In the genomic region with DNA sequence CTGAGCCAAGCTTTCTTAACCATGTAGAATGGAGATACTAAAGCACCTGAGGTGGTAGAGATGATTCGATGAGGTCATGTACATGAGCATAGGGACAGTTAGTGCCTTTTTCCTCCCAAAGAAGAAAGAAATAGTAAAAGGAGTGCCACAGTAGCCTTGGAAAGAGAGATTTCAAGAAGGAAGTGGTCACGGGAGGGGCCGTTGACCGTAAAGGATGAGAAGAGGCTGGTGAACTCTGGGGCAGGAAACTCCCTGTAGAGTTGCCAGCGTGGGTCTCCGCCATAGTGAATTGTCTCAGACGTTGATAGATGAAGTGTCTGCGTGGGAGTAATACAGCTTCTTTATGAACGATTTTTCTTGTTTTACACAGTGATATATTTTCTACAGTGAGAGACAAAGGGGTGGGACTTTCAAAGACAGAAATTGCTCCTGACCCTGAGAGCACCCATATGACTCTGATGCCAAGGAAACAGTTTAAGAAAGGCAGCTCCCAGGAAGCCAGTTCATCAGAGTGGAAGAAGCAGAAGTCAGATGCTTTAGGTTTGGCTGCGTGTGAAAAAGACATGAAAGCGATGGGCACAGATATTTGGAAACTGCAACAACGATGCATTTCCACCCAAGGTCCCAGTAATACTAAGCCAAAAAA, we compare ENCODE assay signal across 8 cellular contexts. TPM values are rescaled to one million over a fixed set of nuclear protein-coding genes. Genes with fewer than 3 reads are reported as not detected.
A peak's percentile ranks its signal among the peaks of the same experiment; 100 is the strongest.
DNase-seq lines count a peak whose midpoint lies in the region; ATAC-seq and FAIRE-seq lines count a peak whose summit lies in the region.

No MANE protein-coding gene starts in this region.

- DNase-seq in activated T-cell treated with anti-CD3 and anti-CD28 coated beads for 24 hours (ENCODE audit: low read depth) (peak; percentile 52), right cardiac atrium (peak in 2 of 3 donors; percentile 25 to 66), small intestine (no peak), GM19240 (ENCODE audit: insufficient read length, low spot score) (no peak), GOT3 (lab: John Stamatoyannopoulos, UW) (no peak)
- peak in 2 of 3 donors; percentile 39 to 43 for DNase-seq in stimulated activated CD4-positive, alpha-beta T cell treated with anti-CD3 and anti-CD28 coated beads, TNF-alpha, amount 100 ng/mL, for 48 hours (ENCODE audit: low read depth in 3 of 3)

- intact Hi-C loops in right cardiac atrium (cut with DNase I) = no loop called here

- H3K4me3 ChIP-seq in right cardiac atrium (ENCODE audit: low read length) (no peak overlapping the region), small intestine (ENCODE audit: low read depth in 1 of 2, low read length in 2 of 2) (no peak overlapping the region)

- ATAC-seq in GM19035 (IDR thresholded peaks at IDR 0.05; ENCODE audit: unreplicated experiment) (peak; percentile 67), HG03571 (IDR thresholded peaks at IDR 0.05; ENCODE audit: unreplicated experiment) (peak; percentile 78), right cardiac atrium (peak; percentile 59 to 61)

- H3K27ac ChIP-seq in right cardiac atrium (ENCODE audit: low read length) = no peak overlapping the region
- H3K27ac ChIP-seq in small intestine (ENCODE audit: low read depth in 1 of 2, low read length in 1 of 2) = peak overlapping the region in 1 of 2 donors; percentile 34

- 43% methylated on average over 12 of the region's 12 CpGs for WGBS in right cardiac atrium
- 45 to 70% (median 54%) methylated on average over 12 of the region's 12 CpGs for WGBS in small intestine, 3 donors

- FAIRE-seq in small intestine (lab: Jason Lieb, UNC) = no peak

- no peaks in the 10 kb centered on the region for H3K27me3 ChIP-seq in right cardiac atrium (ENCODE audit: control insufficient read depth, insufficient read depth)
- no peaks in the 10 kb centered on the region for H3K27me3 ChIP-seq in small intestine (ENCODE audit: control insufficient read depth in 2 of 2, insufficient read depth in 2 of 2, low read length in 2 of 2)

- no peaks in the 10 kb centered on the region for H3K9me3 ChIP-seq in right cardiac atrium (ENCODE audit: control insufficient read depth, low read length)
- no peaks in the 10 kb centered on the region for H3K9me3 ChIP-seq in small intestine (ENCODE audit: control insufficient read depth, low read depth)

- peaks cover 3 to 10% of the 10 kb centered on the region in 2 donors for H3K36me3 ChIP-seq in small intestine (ENCODE audit: control insufficient read depth in 2 of 2, insufficient read depth in 2 of 2, low read length in 2 of 2)

- peaks cover 6% of the 10 kb centered on the region for H3K4me1 ChIP-seq in right cardiac atrium (ENCODE audit: control insufficient read depth, insufficient read depth, low read length)
- H3K4me1 ChIP-seq in small intestine (ENCODE audit: control insufficient read depth in 2 of 2, insufficient read depth in 1 of 2, low read depth in 1 of 2, low read length in 1 of 2) = peaks cover 0 to 4% of the 10 kb centered on the region in 2 donors

RNA-seq across cellular contexts. Expression of gene UGCG, which starts 41.3 kb away (rescaled TPM):
- 10 to 100 TPM in 2 of 4 donors, 1 to 10 TPM in 2; 7.1 to 13.1 (median 10.1) TPM for total RNA-seq in right cardiac atrium
- 7.4 TPM for polyA plus RNA-seq in right cardiac atrium
- 10 to 100 TPM; 11.6 to 23.5 (median 17.3) TPM for polyA plus RNA-seq in small intestine

Comparison
In these comparisons a context has a peak if more than half of its experiments do, and no peak if none do; other contexts are left out.
1. DNase-seq: peak in activated T-cell treated with anti-CD3 and anti-CD28 coated beads for 24 hours (single experiment), right cardiac atrium (2 of 3) and stimulated activated CD4-positive, alpha-beta T cell treated with anti-CD3 and anti-CD28 coated beads, TNF-alpha, amount 100 ng/mL, for 48 hours (2 of 3); none in small intestine (single experiment), GM19240 (single experiment) and GOT3 (single experiment).
2. Peak in every context shown above with its lines, with median percentiles within 50 percentile points of each other: ATAC-seq.